Comparison of ENCODE assay signal across 11 cellular contexts in genomic region chr16:3165111-3165822, GRCh38. TPM values are rescaled to one million over a fixed set of nuclear protein-coding genes. Genes with fewer than 3 reads are reported as not detected.
DNase-seq lines count a peak whose midpoint lies in the region; ATAC-seq lines count a peak whose summit lies in the region.
"Had no signal": no experiment of that assay in that cellular context is flagged by ENCODE, and none has a peak within 500 bp of the region (broad histone marks: within the 10 kb centered on the region; RNA-seq: fewer than 3 reads in every experiment).

No MANE protein-coding gene starts in this region.

- POLR2A ChIA-PET in activated CD4-positive, alpha-beta memory T cell treated with anti-CD3 and anti-CD28 coated beads for 36 hours (lab: Charles Lee) = interaction anchor here (1.2 to 1.4 kb wide), 2 partner anchors 15 to 30 kb away, joined by 4 to 5 read pairs; partner anchors contain the start of gene ZNF213

- no peaks in the 10 kb centered on the region for H3K36me3 ChIP-seq in stomach smooth muscle (ENCODE audit: control insufficient read depth in 2 of 2, insufficient read depth in 2 of 2, low read length in 2 of 2)
- H3K36me3 ChIP-seq: brain microvascular endothelial cell had no signal

- no peaks in the 10 kb centered on the region for H3K9me3 ChIP-seq in stomach smooth muscle (ENCODE audit: control insufficient read depth in 2 of 2, low read length in 2 of 2)

- H3K27ac ChIP-seq in stomach smooth muscle (ENCODE audit: low read length) = no peak overlapping the region
- H3K27ac ChIP-seq: brain microvascular endothelial cell had no signal

- peaks cover 8% of the 10 kb centered on the region for H3K4me1 Mint-ChIP-seq in activated naive CD4-positive, alpha-beta T cell treated with anti-CD3 and anti-CD28 coated beads, Interleukin-2, amount 50 U/mL, for 24 hours
- peaks cover 13% of the 10 kb centered on the region for H3K4me1 Mint-ChIP-seq in activated CD4-positive, alpha-beta memory T cell treated with anti-CD3 and anti-CD28 coated beads for 36 hours (ENCODE audit: low read depth)

- H3K4me1 ChIP-seq in stomach smooth muscle (ENCODE audit: control insufficient read depth, insufficient read depth, low read length) = peaks cover 3% of the 10 kb centered on the region

- peaks cover 17 to 24% of the 10 kb centered on the region in 2 donors for H3K27me3 ChIP-seq in stomach smooth muscle (ENCODE audit: control insufficient read depth in 1 of 2, insufficient read depth in 2 of 2, low read length in 2 of 2)

- H3K27ac Mint-ChIP-seq in activated naive CD4-positive, alpha-beta T cell treated with anti-CD3 and anti-CD28 coated beads, Interleukin-2, amount 50 U/mL, for 24 hours = peak overlapping the region; percentile 46
- H3K27ac Mint-ChIP-seq in activated CD4-positive, alpha-beta memory T cell treated with anti-CD3 and anti-CD28 coated beads for 36 hours = peak overlapping the region; percentile 18
- H3K27ac Mint-ChIP-seq: WTC11 had no signal

- peak overlapping the region; percentile 28 to 42 for H3K9ac ChIP-seq in stomach smooth muscle (ENCODE audit: low read length in 2 of 2)

- ATAC-seq in left colon = peak; percentile 3
- ATAC-seq in HG02678 (IDR thresholded peaks at IDR 0.05; ENCODE audit: unreplicated experiment) = no peak
- ATAC-seq: WTC11 had no signal

- CTCF ChIA-PET in activated CD4-positive, alpha-beta memory T cell treated with anti-CD3 and anti-CD28 coated beads for 36 hours (lab: Charles Lee) = interaction anchor here (0.7 to 2.4 kb wide), 15 partner anchors 14 to 161 kb away, joined by 3 to 25 read pairs (median 3); partner anchors contain the start of gene ZNF213

- H3K9me3 Mint-ChIP-seq in activated naive CD4-positive, alpha-beta T cell treated with anti-CD3 and anti-CD28 coated beads, Interleukin-2, amount 50 U/mL, for 24 hours = no peaks in the 10 kb centered on the region
- no peaks in the 10 kb centered on the region for H3K9me3 Mint-ChIP-seq in activated CD4-positive, alpha-beta memory T cell treated with anti-CD3 and anti-CD28 coated beads for 36 hours

- H3K4me3 ChIP-seq in stomach smooth muscle (ENCODE audit: low read length in 2 of 2) = peak overlapping the region; percentile 55 to 59

- H3K4me3 Mint-ChIP-seq in activated naive CD4-positive, alpha-beta T cell treated with anti-CD3 and anti-CD28 coated beads, Interleukin-2, amount 50 U/mL, for 24 hours = peak overlapping the region; percentile 51
- no peak overlapping the region for H3K4me3 Mint-ChIP-seq in activated CD4-positive, alpha-beta memory T cell treated with anti-CD3 and anti-CD28 coated beads for 36 hours
- H3K4me3 Mint-ChIP-seq: WTC11 had no signal

- no peaks in the 10 kb centered on the region for H3K36me3 Mint-ChIP-seq in activated naive CD4-positive, alpha-beta T cell treated with anti-CD3 and anti-CD28 coated beads, Interleukin-2, amount 50 U/mL, for 24 hours
- no peaks in the 10 kb centered on the region for H3K36me3 Mint-ChIP-seq in activated CD4-positive, alpha-beta memory T cell treated with anti-CD3 and anti-CD28 coated beads for 36 hours
- H3K36me3 Mint-ChIP-seq: WTC11 had no signal

- no peaks in the 10 kb centered on the region for H3K27me3 Mint-ChIP-seq in activated naive CD4-positive, alpha-beta T cell treated with anti-CD3 and anti-CD28 coated beads, Interleukin-2, amount 50 U/mL, for 24 hours
- H3K27me3 Mint-ChIP-seq in activated CD4-positive, alpha-beta memory T cell treated with anti-CD3 and anti-CD28 coated beads for 36 hours = no peaks in the 10 kb centered on the region

- intact Hi-C loops in activated CD4-positive, alpha-beta memory T cell treated with anti-CD3 and anti-CD28 coated beads for 36 hours (cut with micrococcal nuclease) = no loop called here
- intact Hi-C loops in left colon (cut with DNase I, micrococcal nuclease) = no loop called here
- intact Hi-C loops in head of caudate nucleus (cut with DNase I) = no loop called here

- DNase-seq in activated naive CD4-positive, alpha-beta T cell (lab: John Stamatoyannopoulos, UW) = no peak
- DNase-seq in activated CD4-positive, alpha-beta memory T cell treated with anti-CD3 and anti-CD28 coated beads for 36 hours = no peak
- DNase-seq in left colon = no peak
- no peak for DNase-seq in cerebellar cortex (ENCODE audit: low spot score)
- DNase-seq in head of caudate nucleus = no peak

RNA-seq across cellular contexts. Expression of gene OR1F1, which starts 22.7 kb away (rescaled TPM):
- total RNA-seq in activated CD4-positive, alpha-beta memory T cell treated with anti-CD3 and anti-CD28 coated beads for 36 hours = not detected
- total RNA-seq in left colon = not detected
- total RNA-seq: myocyte had no signal

RNA-seq across cellular contexts. Expression of gene ZNF213, which starts 30.4 kb away (rescaled TPM):
- 1 to 10 TPM; 9.0 TPM for total RNA-seq in activated CD4-positive, alpha-beta memory T cell treated with anti-CD3 and anti-CD28 coated beads for 36 hours
- 10 to 100 TPM; 12.3 to 13.8 TPM for total RNA-seq in left colon

RNA-seq across cellular contexts. Expression of gene ZNF205, which starts 52.9 kb away (rescaled TPM):
- under 1 TPM in 1 of 2 experiments, not detected in 1; 0.21 TPM for total RNA-seq in activated CD4-positive, alpha-beta memory T cell treated with anti-CD3 and anti-CD28 coated beads for 36 hours
- 1 to 10 TPM; 8.2 to 9.6 TPM for total RNA-seq in left colon

Comparison
In these comparisons a context has a peak if more than half of its experiments do, and no peak if none do; other contexts are left out.
1. RNA of gene ZNF205, which starts 52.9 kb away (total RNA-seq): 8.2 to 9.6 TPM in left colon; 0.21 TPM in activated CD4-positive, alpha-beta memory T cell treated with anti-CD3 and anti-CD28 coated beads for 36 hours; every median in the first group is over 4 times any median in the second.